In genomic region chrX:18890724-18891560, GRCh38 we compare ENCODE assay signal across 23 cellular contexts.
DNase-seq lines count a peak whose midpoint lies in the region; ATAC-seq and TF ChIP-seq lines count a peak whose summit lies in the region.
"Had no signal": no experiment of that assay in that cellular context is flagged by ENCODE, and none has a peak within 500 bp of the region (broad histone marks: within the 10 kb centered on the region; RNA-seq: fewer than 3 reads in every experiment).

No MANE protein-coding gene starts in this region.

- peak overlapping the region; percentile 91 for H3K27ac ChIP-seq in WERI-Rb-1
- H3K27ac ChIP-seq in gastrocnemius medialis = peak overlapping the region in 3 of 4 donors; percentile 39 to 50 (median 40)
- H3K27ac ChIP-seq: neural progenitor cell, RWPE1 had no signal

- in situ Hi-C loops in gastrocnemius medialis (cut with MboI; ENCODE audit: low sequenced_read_pairs in 4 of 4) = loop anchor here in 3 of 4 donors (25.0 kb wide), 2 partner anchors 204 to 446 kb away; partner anchors contain the start of gene PDHA1 (in 1 of the 3)

- H3K4me1 ChIP-seq in gastrocnemius medialis = peaks cover 13 to 22% of the 10 kb centered on the region in 2 donors
- H3K4me1 ChIP-seq: neural progenitor cell had no signal

- TF ChIP-seq POLR2A in gastrocnemius medialis (IDR thresholded peaks at IDR 0.05) = no peak
- TF ChIP-seq POLR2A in lower leg skin (IDR thresholded peaks at IDR 0.05) = no peak

- H3K4me1 Mint-ChIP-seq in chondrocyte (ENCODE audit: low read depth) = peaks cover 31% of the 10 kb centered on the region

- intact Hi-C loops in gastrocnemius medialis (cut with DNase I; ENCODE audit: low total_unique reads) = no loop called here
- intact Hi-C loops in lower leg skin (cut with DNase I; ENCODE audit: low total_unique reads) = no loop called here

- no peaks in the 10 kb centered on the region for H3K9me3 ChIP-seq in WERI-Rb-1 (ENCODE audit: severe bottlenecking)
- H3K9me3 ChIP-seq in gastrocnemius medialis = no peaks in the 10 kb centered on the region
- H3K9me3 ChIP-seq: thoracic aorta had no signal

- peaks cover 3% of the 10 kb centered on the region; the same call in 1 of the 2 replicates for H3K36me3 ChIP-seq in WERI-Rb-1
- H3K36me3 ChIP-seq in gastrocnemius medialis = no peaks in the 10 kb centered on the region
- H3K36me3 ChIP-seq: neural progenitor cell, thoracic aorta had no signal

- H3K4me3 ChIP-seq in WERI-Rb-1 (ENCODE audit: low read depth, low read length) (no peak overlapping the region; the same call in 1 of the 2 replicates), gastrocnemius medialis (no peak overlapping the region), lower leg skin (ENCODE audit: low read depth, poor library complexity, severe bottlenecking) (no peak overlapping the region)
- H3K4me3 ChIP-seq: neural progenitor cell, thoracic aorta had no signal

- H3K4me3 Mint-ChIP-seq in chondrocyte (ENCODE audit: unreplicated experiment) = no peak overlapping the region
- H3K4me3 Mint-ChIP-seq: activated naive CD8-positive, alpha-beta T cell treated with anti-CD3 and anti-CD28 coated beads, Interleukin-2, amount 50 U/mL, for 24 hours; CD4-positive, alpha-beta T cell; neural progenitor cell; stimulated activated naive B cell treated with anti-CD40 and anti-IgM and Interleukin-4, amounts not matched to agents 10 μg/mL and 1 μg/mL and 100 μg/mL, for 72 hours had no signal

- no peaks in the 10 kb centered on the region for H3K27me3 Mint-ChIP-seq in chondrocyte (ENCODE audit: low read depth)
- H3K27me3 Mint-ChIP-seq: activated naive CD8-positive, alpha-beta T cell treated with anti-CD3 and anti-CD28 coated beads, Interleukin-2, amount 50 U/mL, for 24 hours; CD4-positive, alpha-beta T cell; stimulated activated naive B cell treated with anti-CD40 and anti-IgM and Interleukin-4, amounts not matched to agents 10 μg/mL and 1 μg/mL and 100 μg/mL, for 72 hours had no signal

- TF ChIP-seq CTCF in WERI-Rb-1 (IDR thresholded peaks at IDR 0.05; ENCODE audit: low read depth, low read length) (no peak), gastrocnemius medialis (IDR thresholded peaks at IDR 0.05 in 4 of 5, conservative IDR thresholded peaks at IDR 0.05 in 1 of 5) (no peak), lower leg skin (IDR thresholded peaks at IDR 0.05) (no peak), chondrocyte (IDR thresholded peaks at IDR 0.05) (no peak)

- no peak for ATAC-seq in gastrocnemius medialis
- ATAC-seq: activated naive CD8-positive, alpha-beta T cell treated with anti-CD3 and anti-CD28 coated beads, Interleukin-2, amount 50 U/mL, for 24 hours; stimulated activated naive B cell treated with anti-CD40 and anti-IgM and Interleukin-4, amounts not matched to agents 10 μg/mL and 1 μg/mL and 100 μg/mL, for 72 hours had no signal

- DNase-seq in activated gamma-delta T cell (lab: John Stamatoyannopoulos, UW) (peak; percentile 10), activated gamma-delta T cell treated with Interleukin-2 at 50 U/mL for 16 hours (no peak), NCI-H2171 (lab: John Stamatoyannopoulos, UW) (peak; percentile 77), WERI-Rb-1 (peak; percentile 91), gastrocnemius medialis (no peak), lower leg skin (ENCODE audit: low spot score in 2 of 2) (no peak), chondrocyte (ENCODE audit: low spot score) (no peak), SW 1271 (lab: John Stamatoyannopoulos, UW) (no peak)
- DNase-seq: 8988T; activated CD8-positive, alpha-beta memory T cell treated with anti-CD3 and anti-CD28 coated beads for 24 hours; activated effector memory CD4-positive, alpha-beta T cell treated with Interleukin-2 at 50 U/mL for 16 hours; activated naive CD8-positive, alpha-beta T cell treated with anti-CD3 and anti-CD28 coated beads, Interleukin-2, amount 50 U/mL, for 24 hours; CD4-positive, alpha-beta T cell; effector CD4-positive, alpha-beta T cell; EL; Karpas-422; mammary epithelial cell; NCI-H1417 treated with DMSO at 0.1 percent for 48 hours; stimulated activated CD4-positive, alpha-beta T cell treated with anti-CD3 and anti-CD28 coated beads, Interleukin-15, amount 100 ng/mL, for 24 hours; stimulated activated naive B cell treated with anti-CD40 and anti-IgM and Interleukin-4, amounts not matched to agents 10 μg/mL and 1 μg/mL and 100 μg/mL, for 72 hours had no signal

- H3K36me3 Mint-ChIP-seq in chondrocyte (ENCODE audit: low read depth) = peaks cover 2% of the 10 kb centered on the region
- H3K36me3 Mint-ChIP-seq: neural progenitor cell had no signal

- H3K27ac Mint-ChIP-seq in chondrocyte (ENCODE audit: unreplicated experiment) = no peak overlapping the region
- H3K27ac Mint-ChIP-seq: activated naive CD8-positive, alpha-beta T cell treated with anti-CD3 and anti-CD28 coated beads, Interleukin-2, amount 50 U/mL, for 24 hours; CD4-positive, alpha-beta T cell; neural progenitor cell; stimulated activated naive B cell treated with anti-CD40 and anti-IgM and Interleukin-4, amounts not matched to agents 10 μg/mL and 1 μg/mL and 100 μg/mL, for 72 hours had no signal

- peaks cover 3% of the 10 kb centered on the region for H3K9me3 Mint-ChIP-seq in chondrocyte (ENCODE audit: low read depth)
- H3K9me3 Mint-ChIP-seq: activated naive CD8-positive, alpha-beta T cell treated with anti-CD3 and anti-CD28 coated beads, Interleukin-2, amount 50 U/mL, for 24 hours; CD4-positive, alpha-beta T cell; stimulated activated naive B cell treated with anti-CD40 and anti-IgM and Interleukin-4, amounts not matched to agents 10 μg/mL and 1 μg/mL and 100 μg/mL, for 72 hours had no signal

- 64 to 77% methylated on average over 13 to 24 of the region's 24 CpGs for whole genome bisulfite sequencing in lower leg skin, 2 donors

- H3K27me3 ChIP-seq in WERI-Rb-1 (ENCODE audit: insufficient read depth, low read depth, severe bottlenecking) (no peaks in the 10 kb centered on the region), gastrocnemius medialis (no peaks in the 10 kb centered on the region)

Comparison
In these comparisons a context has a peak if more than half of its experiments do, and no peak if none do; other contexts are left out.
1. DNase-seq: peak in activated gamma-delta T cell (single experiment), NCI-H2171 (single experiment) and WERI-Rb-1 (single experiment); none in activated gamma-delta T cell treated with Interleukin-2 at 50 U/mL for 16 hours (single experiment), gastrocnemius medialis (0 of 2), lower leg skin (0 of 2), chondrocyte (single experiment) and SW 1271 (0 of 2).